1 cellular context compared by ENCODE assay signal in genomic region chr11:71544525-71545214, GRCh38.
TF ChIP-seq lines count a peak whose summit lies in the region.

No MANE protein-coding gene starts in this region.

TF ChIP-seq in endothelial cell of umbilical vein, 7 proteins besides CTCF, POLR2A, EP300 and RAD21:
- TF ChIP-seq POLR2AphosphoS5 (IDR thresholded peaks at IDR 0.05; ENCODE audit: insufficient read depth, low read depth, low read length) (no peak), GATA2 (IDR thresholded peaks at IDR 0.05; ENCODE audit: insufficient read depth, insufficient read length, low read depth, low read length) (no peak), JUN (IDR thresholded peaks at IDR 0.05; ENCODE audit: borderline replicate concordance, insufficient read depth, insufficient read length, low read depth) (no peak), MYC (IDR thresholded peaks at IDR 0.05; ENCODE audit: low read depth, low read length) (no peak), FOS (IDR thresholded peaks at IDR 0.05; ENCODE audit: borderline replicate concordance, insufficient read depth, low read length) (no peak), EZH2 (IDR thresholded peaks at IDR 0.05; ENCODE audit: borderline replicate concordance, low read depth, low read length, severe bottlenecking) (no peak), MAX (IDR thresholded peaks at IDR 0.05; ENCODE audit: insufficient read depth, insufficient read length) (no peak)
TF ChIP-seq in endothelial cell of umbilical vein: peak in this region for 0.
